ENCODE assay signal across 8 cellular contexts in the genomic region with DNA sequence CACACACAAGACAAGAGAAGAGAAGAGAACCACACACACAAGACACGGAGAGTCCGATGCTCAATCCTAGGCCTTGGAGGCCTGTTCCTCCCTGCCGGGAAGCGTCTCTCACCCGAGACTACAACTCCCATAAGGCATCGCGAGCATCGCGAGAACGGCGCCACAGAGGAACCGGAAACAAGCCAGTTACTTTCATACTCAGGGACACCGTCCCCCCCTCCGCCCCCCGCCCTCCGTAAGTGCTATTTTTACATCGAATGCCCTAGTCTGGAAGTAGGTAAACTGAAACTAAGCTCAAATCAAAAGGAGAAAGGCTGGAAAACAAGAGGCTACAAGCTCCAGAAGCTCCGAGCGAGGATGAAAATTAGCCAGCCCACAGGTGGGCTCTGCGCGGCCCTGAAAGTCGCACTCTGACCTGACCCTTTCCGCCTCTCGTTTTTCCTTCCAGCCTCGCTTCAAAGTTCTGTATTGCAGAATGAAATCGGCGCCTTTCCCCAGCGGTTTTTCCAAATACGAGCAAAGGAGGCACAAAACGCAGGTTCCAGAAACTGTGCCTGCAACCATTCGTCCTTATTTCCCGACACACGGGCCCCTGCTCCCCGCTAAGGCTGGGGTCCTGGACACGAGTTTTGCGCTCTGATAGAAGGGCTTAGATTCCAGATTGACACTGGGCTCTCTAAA. TPM values are rescaled to one million over a fixed set of nuclear protein-coding genes. Genes with fewer than 3 reads are reported as not detected.
DNase-seq lines count a peak whose midpoint lies in the region; ATAC-seq and TF ChIP-seq lines count a peak whose summit lies in the region.

No MANE protein-coding gene starts in this region.

- no peaks in the 10 kb centered on the region for H3K36me3 Mint-ChIP-seq in naive B cell
- peaks cover 14% of the 10 kb centered on the region for H3K36me3 Mint-ChIP-seq in stimulated activated effector memory CD8-positive, alpha-beta T cell treated with anti-CD3 and anti-CD28 coated beads, Interleukin-12 subunit alpha, Interleukin-12 subunit beta, amount 100 ng/mL, for 72 hours

- H3K4me3 ChIP-seq in KMS-11 (IDR thresholded peaks at IDR 0.05; ENCODE audit: insufficient read depth, low read depth, low read length) (no peak overlapping the region), Panc1 (ENCODE audit: low read depth in 2 of 2, low read length in 2 of 2) (peak overlapping the region; percentile 81 to 99), fibroblast of lung (replicated peaks in 1 of 4; ENCODE audit: control extremely low read depth in 1 of 4, insufficient read depth in 1 of 4, low read depth in 3 of 4, low read length in 4 of 4) (peak overlapping the region; percentile 60 to 95 (median 80))

- peaks cover 0 to 7% (median 5%) of the 10 kb centered on the region in 3 donors for H3K27me3 Mint-ChIP-seq in naive B cell

- BruUV-seq in Panc1 (replicated peaks; lab: Mats Ljungman, UMichigan): TSS peak; percentile 99

- H3K4me2 ChIP-seq in KMS-11 (peak overlapping the region; percentile 96), fibroblast of lung (ENCODE audit: extremely low read depth, insufficient read depth, low read length) (peak overlapping the region; percentile 61)

- H3K27ac ChIP-seq in KMS-11: peak overlapping the region; percentile 47
- peak overlapping the region; percentile 96 for H3K27ac ChIP-seq in Panc1 (ENCODE audit: low read length)
- H3K27ac ChIP-seq in fibroblast of lung (ENCODE audit: insufficient read depth, low read length): peak overlapping the region; percentile 87

- H3K4me3 Mint-ChIP-seq in naive B cell: peak overlapping the region; percentile 89 to 99 (median 94)
- peak overlapping the region; percentile 90 for H3K4me3 Mint-ChIP-seq in stimulated activated effector memory CD8-positive, alpha-beta T cell treated with anti-CD3 and anti-CD28 coated beads, Interleukin-12 subunit alpha, Interleukin-12 subunit beta, amount 100 ng/mL, for 72 hours

- intact Hi-C loops in Panc1 (cut with micrococcal nuclease; ENCODE audit: unreplicated experiment): no loop called here

- H3K9me3 ChIP-seq in Panc1 (ENCODE audit: control insufficient read depth, insufficient read depth, low read depth, low read length): no peaks in the 10 kb centered on the region
- no peaks in the 10 kb centered on the region for H3K9me3 ChIP-seq in fibroblast of lung (ENCODE audit: control insufficient read depth, insufficient read depth, low read depth, low read length)

- peak overlapping the region; percentile 92 to 99 (median 97) for H3K27ac Mint-ChIP-seq in naive B cell
- H3K27ac Mint-ChIP-seq in stimulated activated effector memory CD8-positive, alpha-beta T cell treated with anti-CD3 and anti-CD28 coated beads, Interleukin-12 subunit alpha, Interleukin-12 subunit beta, amount 100 ng/mL, for 72 hours: peak overlapping the region; percentile 96

- no peaks in the 10 kb centered on the region for H3K36me3 ChIP-seq in KMS-11 (ENCODE audit: insufficient read depth)
- no peaks in the 10 kb centered on the region; the same call in 1 of the 2 replicates for H3K36me3 ChIP-seq in Panc1 (ENCODE audit: control insufficient read depth, insufficient read depth, low read length)
- no peaks in the 10 kb centered on the region for H3K36me3 ChIP-seq in fibroblast of lung (ENCODE audit: control insufficient read depth, insufficient read depth, low read length)

- peaks cover 4 to 17% (median 10%) of the 10 kb centered on the region in 3 donors for H3K4me1 Mint-ChIP-seq in naive B cell
- peaks cover 20% of the 10 kb centered on the region for H3K4me1 Mint-ChIP-seq in stimulated activated effector memory CD8-positive, alpha-beta T cell treated with anti-CD3 and anti-CD28 coated beads, Interleukin-12 subunit alpha, Interleukin-12 subunit beta, amount 100 ng/mL, for 72 hours

- H3K79me2 ChIP-seq in KMS-11 (ENCODE audit: insufficient read depth, low read depth) (no peaks in the 10 kb centered on the region), fibroblast of lung (ENCODE audit: control insufficient read depth, insufficient read depth, low read length) (no peaks in the 10 kb centered on the region)

- peak overlapping the region; percentile 74 for H3K9ac ChIP-seq in KMS-11
- H3K9ac ChIP-seq in fibroblast of lung (ENCODE audit: insufficient read depth, low read length): peak overlapping the region; percentile 66

- ATAC-seq in GM21786 (IDR thresholded peaks at IDR 0.05; ENCODE audit: unreplicated experiment) (peak; percentile 92), Panc1 (peak; percentile 100), naive B cell (ENCODE audit: low read depth in 2 of 2) (peak; percentile 99)
- peak; percentile 96 for ATAC-seq in stimulated activated effector memory CD8-positive, alpha-beta T cell treated with anti-CD3 and anti-CD28 coated beads, Interleukin-12 subunit alpha, Interleukin-12 subunit beta, amount 100 ng/mL, for 72 hours

- H3K4me1 ChIP-seq in KMS-11 (ENCODE audit: low read depth, poor library complexity, severe bottlenecking): no peaks in the 10 kb centered on the region
- no peaks in the 10 kb centered on the region for H3K4me1 ChIP-seq in Panc1 (ENCODE audit: control insufficient read depth, insufficient read depth, low read length)
- H3K4me1 ChIP-seq in fibroblast of lung (ENCODE audit: control insufficient read depth, extremely low read depth, insufficient read depth, low read length): no peaks in the 10 kb centered on the region

- no peak for TF ChIP-seq CTCF in KMS-11 (conservative IDR thresholded peaks at IDR 0.05; ENCODE audit: low read depth, low read length)
- no peak for TF ChIP-seq CTCF in Panc1 (IDR thresholded peaks at IDR 0.05)
- TF ChIP-seq CTCF in fibroblast of lung (conservative IDR thresholded peaks at IDR 0.05 in 1 of 2, IDR thresholded peaks at IDR 0.05 in 1 of 2; ENCODE audit: low read depth in 1 of 2, low read length in 2 of 2): no peak

- H3K27me3 ChIP-seq in KMS-11 (ENCODE audit: insufficient read depth, low read depth) (no peaks in the 10 kb centered on the region), Panc1 (ENCODE audit: control insufficient read depth, insufficient read depth, low read length) (no peaks in the 10 kb centered on the region), fibroblast of lung (ENCODE audit: control insufficient read depth, insufficient read depth, low read length) (no peaks in the 10 kb centered on the region)

- POLR2A ChIA-PET in Panc1 (lab: Charles Lee): interaction anchor here (0.5 to 0.6 kb wide), 3 partner anchors 17 to 1600 kb away, joined by 3 to 10 read pairs (median 5); no protein-coding TSS in a partner anchor

- DNase-seq in DMS79 treated with DMSO at 0.1 percent for 48 hours (lab: John Stamatoyannopoulos, UW) (peak; percentile 46), Panc1 (ENCODE audit: low read depth, low spot score) (peak; percentile 87), activated T-helper 1 cell treated with Interleukin-2 at 50 U/mL for 16 hours (ENCODE audit: low read depth) (peak; percentile 86), fibroblast of lung (ENCODE audit: low read depth in 2 of 2) (peak; percentile 94 to 97), naive B cell (peak; percentile 84)
- peak; percentile 85 to 91 for DNase-seq in stimulated activated effector memory CD8-positive, alpha-beta T cell treated with anti-CD3 and anti-CD28 coated beads, Interleukin-12 subunit alpha, Interleukin-12 subunit beta, amount 100 ng/mL, for 72 hours (ENCODE audit: low spot score in 2 of 2)

- H3K9me3 Mint-ChIP-seq in naive B cell: peaks cover 0 to 4% (median 0%) of the 10 kb centered on the region in 7 donors
- no peaks in the 10 kb centered on the region for H3K9me3 Mint-ChIP-seq in stimulated activated effector memory CD8-positive, alpha-beta T cell treated with anti-CD3 and anti-CD28 coated beads, Interleukin-12 subunit alpha, Interleukin-12 subunit beta, amount 100 ng/mL, for 72 hours

- H2AFZ ChIP-seq in KMS-11 (ENCODE audit: low read depth) (peak overlapping the region; percentile 98), fibroblast of lung (ENCODE audit: low read length) (peak overlapping the region; percentile 81)

- in situ Hi-C loops in Panc1 (cut with HindIII; ENCODE audit: low pct_unique_long_range_greater_than_20kb, low sequenced_read_pairs): no loop called here

- CTCF ChIA-PET in Panc1 (lab: Charles Lee): no interaction called here

- no peaks in the 10 kb centered on the region for H4K20me1 ChIP-seq in KMS-11 (ENCODE audit: insufficient read depth)
- no peaks in the 10 kb centered on the region for H4K20me1 ChIP-seq in fibroblast of lung (ENCODE audit: control insufficient read depth, extremely low read depth, insufficient read depth, low read length)

RNA-seq across cellular contexts. Expression of a gene that starts 11.5 kb away (rescaled TPM):
- 0.44 TPM for total RNA-seq in Panc1 (2021; ENCODE audit: unreplicated experiment)
- polyA plus RNA-seq in Panc1 (2012; ENCODE audit: insufficient read length): 0.39 TPM
- total RNA-seq in fibroblast of lung: 1.8 and 3.9 TPM in 2 replicates
- polyA plus RNA-seq in fibroblast of lung: 1.1 and 2.3 TPM in 2 replicates
- 0.63 and 1.5 TPM in 2 replicates for polyA plus RNA-seq in fibroblast of lung (2012)
- polyA minus RNA-seq in fibroblast of lung (ENCODE audit: low replicate concordance): 2.0 TPM in 1 of 2 replicates, not detected in the other
- polyA plus RNA-seq in naive B cell (ENCODE audit: low read depth in 6 of 6): under 1 TPM in 1 of 6 donors, not detected in 5; 0.70 TPM

RNA-seq across cellular contexts. Expression of a gene that starts 35.0 kb away (rescaled TPM):
- 45.0 TPM for total RNA-seq in Panc1 (2021; ENCODE audit: unreplicated experiment)
- polyA plus RNA-seq in Panc1 (2012; ENCODE audit: insufficient read length): 22.0 TPM
- total RNA-seq in fibroblast of lung: 21.1 TPM in 2 replicates
- polyA plus RNA-seq in fibroblast of lung: 17.0 and 18.0 TPM in 2 replicates
- polyA plus RNA-seq in fibroblast of lung (2012): 10.5 and 11.4 TPM in 2 replicates
- polyA minus RNA-seq in fibroblast of lung (ENCODE audit: low replicate concordance): 1.0 and 1.9 TPM in 2 replicates
- 10 to 100 TPM; 16.5 to 34.4 (median 21.0) TPM for polyA plus RNA-seq in naive B cell (ENCODE audit: low read depth in 6 of 6)
